ENCODE assay signal across 16 cellular contexts in genomic region chr1:24373044-24373443, GRCh38. TPM values are rescaled to one million over a fixed set of nuclear protein-coding genes. Genes with fewer than 3 reads are reported as not detected.
DNase-seq lines count a peak whose midpoint lies in the region; ATAC-seq and TF ChIP-seq lines count a peak whose summit lies in the region.
"Had no signal": no experiment of that assay in that cellular context is flagged by ENCODE, and none has a peak within 500 bp of the region (broad histone marks: within the 10 kb centered on the region; RNA-seq: fewer than 3 reads in every experiment).

No MANE protein-coding gene starts in this region.

- no peaks in the 10 kb centered on the region for H3K4me1 ChIP-seq in testis
- H3K4me1 ChIP-seq: sigmoid colon had no signal

- H3K4me1 Mint-ChIP-seq in stimulated activated effector memory CD8-positive, alpha-beta T cell treated with anti-CD3 and anti-CD28 coated beads, Interleukin-12 subunit alpha, Interleukin-12 subunit beta, amount 100 ng/mL, for 72 hours = peaks cover 18% of the 10 kb centered on the region

- no peaks in the 10 kb centered on the region for H3K9me2 ChIP-seq in SU-DHL-6 (replicated peaks; ENCODE audit: insufficient read depth, low read length)

- no peaks in the 10 kb centered on the region for H3K36me3 Mint-ChIP-seq in stimulated activated effector memory CD8-positive, alpha-beta T cell treated with anti-CD3 and anti-CD28 coated beads, Interleukin-12 subunit alpha, Interleukin-12 subunit beta, amount 100 ng/mL, for 72 hours

- H3K9me3 ChIP-seq in SU-DHL-6 (ENCODE audit: insufficient read depth, low read length) (no peaks in the 10 kb centered on the region), testis (no peaks in the 10 kb centered on the region)
- H3K9me3 ChIP-seq: sigmoid colon had no signal

- H4K20me1 ChIP-seq in SU-DHL-6 (ENCODE audit: low read depth, low read length) = no peaks in the 10 kb centered on the region

- no peaks in the 10 kb centered on the region for H3K79me2 ChIP-seq in SU-DHL-6 (ENCODE audit: insufficient read depth, low read length)
- H3K79me2 ChIP-seq: hepatocyte had no signal

- ATAC-seq in activated CD4-positive, CD25-positive, alpha-beta regulatory T cell treated with anti-CD3 and anti-CD28 coated beads, Interleukin-2, amount 50 U/mL, for 24 hours = peak; percentile 41 to 72
- ATAC-seq in GM21360 (IDR thresholded peaks at IDR 0.05; ENCODE audit: unreplicated experiment) = peak; percentile 51
- ATAC-seq in stimulated activated effector memory CD8-positive, alpha-beta T cell treated with anti-CD3 and anti-CD28 coated beads, Interleukin-12 subunit alpha, Interleukin-12 subunit beta, amount 100 ng/mL, for 72 hours = peak; percentile 90
- ATAC-seq in GM18519 (IDR thresholded peaks at IDR 0.05; ENCODE audit: low FRiP score, unreplicated experiment) = no peak
- ATAC-seq: left lobe of liver had no signal

- DNase-seq in activated CD4-positive, CD25-positive, alpha-beta regulatory T cell treated with anti-CD3 and anti-CD28 coated beads, Interleukin-2, amount 50 U/mL, for 72 hours = no peak
- no peak for DNase-seq in stimulated activated effector memory CD8-positive, alpha-beta T cell treated with anti-CD3 and anti-CD28 coated beads, Interleukin-12 subunit alpha, Interleukin-12 subunit beta, amount 100 ng/mL, for 72 hours (ENCODE audit: low spot score in 2 of 2)
- no peak for DNase-seq in NCI-H510A (lab: John Stamatoyannopoulos, UW)
- no peak for DNase-seq in testis
- DNase-seq: caudate nucleus, NCI-H1436, NCI-H526, nephron progenitor cell, sigmoid colon had no signal

- H3K4me2 ChIP-seq in SU-DHL-6 (ENCODE audit: low read depth, low read length, poor library complexity, severe bottlenecking) = no peak overlapping the region
- H3K4me2 ChIP-seq: hepatocyte had no signal

- H3K36me3 ChIP-seq in SU-DHL-6 (ENCODE audit: low read length) (no peaks in the 10 kb centered on the region), testis (ENCODE audit: low read depth, missing control alignments) (no peaks in the 10 kb centered on the region)

- no peak overlapping the region for H3K4me3 ChIP-seq in SU-DHL-6 (ENCODE audit: insufficient read depth, low read length, poor library complexity, severe bottlenecking)
- no peak overlapping the region for H3K4me3 ChIP-seq in testis
- H3K4me3 ChIP-seq: hepatocyte, sigmoid colon had no signal

- TF ChIP-seq POLR2A in testis (IDR thresholded peaks at IDR 0.05) = no peak

- 87 to 91% methylated on average over 7 of the region's 7 CpGs for WGBS in testis, 2 donors

- peak overlapping the region; percentile 88 for H3K27ac Mint-ChIP-seq in stimulated activated effector memory CD8-positive, alpha-beta T cell treated with anti-CD3 and anti-CD28 coated beads, Interleukin-12 subunit alpha, Interleukin-12 subunit beta, amount 100 ng/mL, for 72 hours
- H3K27ac Mint-ChIP-seq: activated naive CD8-positive, alpha-beta T cell; nephron progenitor cell had no signal

- H3K27me3 ChIP-seq in SU-DHL-6 (ENCODE audit: low read length) = no peaks in the 10 kb centered on the region
- H3K27me3 ChIP-seq in testis = no peaks in the 10 kb centered on the region
- H3K27me3 ChIP-seq: hepatocyte, sigmoid colon had no signal

- peak overlapping the region; percentile 49 for H2AFZ ChIP-seq in SU-DHL-6 (ENCODE audit: low read depth, low read length, severe bottlenecking)
- H2AFZ ChIP-seq: hepatocyte had no signal

- H3K27ac ChIP-seq in SU-DHL-6 (ENCODE audit: low read depth, low read length) (no peak overlapping the region), testis (no peak overlapping the region)
- H3K27ac ChIP-seq: hepatocyte, sigmoid colon had no signal

- H3K9me3 Mint-ChIP-seq in stimulated activated effector memory CD8-positive, alpha-beta T cell treated with anti-CD3 and anti-CD28 coated beads, Interleukin-12 subunit alpha, Interleukin-12 subunit beta, amount 100 ng/mL, for 72 hours = no peaks in the 10 kb centered on the region
- H3K9me3 Mint-ChIP-seq: nephron progenitor cell had no signal

- H3F3A ChIP-seq in SU-DHL-6 (ENCODE audit: insufficient read depth) = no peaks in the 10 kb centered on the region

- intact Hi-C loops in testis (cut with DNase I; ENCODE audit: low total_unique reads) = no loop called here

- H3K9ac ChIP-seq in SU-DHL-6 (ENCODE audit: low read length) = no peak overlapping the region

- H3K4me3 Mint-ChIP-seq in stimulated activated effector memory CD8-positive, alpha-beta T cell treated with anti-CD3 and anti-CD28 coated beads, Interleukin-12 subunit alpha, Interleukin-12 subunit beta, amount 100 ng/mL, for 72 hours = no peak overlapping the region
- H3K4me3 Mint-ChIP-seq: activated naive CD8-positive, alpha-beta T cell; nephron progenitor cell had no signal

- TF ChIP-seq CTCF in SU-DHL-6 (IDR thresholded peaks at IDR 0.05; ENCODE audit: insufficient read depth, low read length, poor library complexity, severe bottlenecking) = no peak
- no peak for TF ChIP-seq CTCF in testis (IDR thresholded peaks at IDR 0.05)

RNA-seq across cellular contexts. Expression of gene STPG1, which starts 40.5 kb away (rescaled TPM):
- total RNA-seq in testis = 10 to 100 TPM; 25.1 to 45.9 TPM
- polyA plus RNA-seq in testis (ENCODE audit: insufficient read depth, low read depth, low replicate concordance) = 67.6 TPM

RNA-seq across cellular contexts. Expression of gene NIPAL3, which starts 42.6 kb away (rescaled TPM):
- total RNA-seq in testis = 10 to 100 TPM; 33.1 to 46.0 TPM
- 11.2 TPM for polyA plus RNA-seq in testis (ENCODE audit: insufficient read depth, low read depth, low replicate concordance)

RNA-seq across cellular contexts. Expression of gene GRHL3, which starts 53.9 kb away (rescaled TPM):
- 1 to 10 TPM; 2.7 to 3.2 TPM for total RNA-seq in testis
- 9.5 TPM for polyA plus RNA-seq in testis (ENCODE audit: insufficient read depth, low read depth, low replicate concordance)
- total RNA-seq: sigmoid colon had no signal
